In the genomic region with DNA sequence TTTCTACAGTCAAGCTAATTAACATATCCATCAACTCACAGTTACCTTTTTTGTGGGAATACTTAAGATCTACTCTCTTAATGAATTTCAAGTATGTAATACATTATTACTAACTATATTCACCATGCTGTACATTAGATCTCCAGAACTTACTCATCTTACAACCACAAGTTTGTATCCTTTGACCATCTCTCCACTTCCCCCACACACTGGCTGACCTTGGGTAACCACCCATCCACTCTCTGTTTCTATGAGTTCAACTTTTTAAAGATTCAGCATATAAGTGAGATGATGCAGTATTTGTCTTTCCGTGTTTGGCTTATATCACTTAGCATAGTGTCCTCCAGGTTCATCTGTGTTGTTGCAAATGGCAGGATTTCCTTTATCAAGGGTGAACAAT, we compare ENCODE assay signal across 28 cellular contexts. TPM values are rescaled to one million over a fixed set of nuclear protein-coding genes. Genes with fewer than 3 reads are reported as not detected.
A peak's percentile ranks its signal among the peaks of the same experiment; 100 is the strongest.
DNase-seq lines count a peak whose midpoint lies in the region; ATAC-seq lines count a peak whose summit lies in the region.
"Had no signal": no experiment of that assay in that cellular context is flagged by ENCODE, and none has a peak within 500 bp of the region (broad histone marks: within the 10 kb centered on the region; RNA-seq: fewer than 3 reads in every experiment).

No MANE protein-coding gene starts in this region.

- no peak overlapping the region for H3K4me3 Mint-ChIP-seq in activated CD8-positive, alpha-beta memory T cell treated with anti-CD3 and anti-CD28 coated beads, Interleukin-2, amount 10 ng/mL, durations not matched to agents 7 days and 5 days
- no peak overlapping the region for H3K4me3 Mint-ChIP-seq in stimulated activated naive B cell treated with anti-CD40 and anti-IgM and Interleukin-4, amounts not matched to agents 10 μg/mL and 1 μg/mL and 100 μg/mL, for 72 hours
- H3K4me3 Mint-ChIP-seq: activated CD4-positive, alpha-beta T cell treated with anti-CD3 and anti-CD28 coated beads, Interleukin-2, amount 10 ng/mL, durations not matched to agents 7 days and 5 days; brain; naive thymus-derived CD4-positive, alpha-beta T cell; stimulated activated naive CD8-positive, alpha-beta T cell treated with anti-CD3 and anti-CD28 coated beads, Interleukin-15, Interleukin-2, amounts not matched to agents 100 ng/mL and 50 ng/mL, for 24 hours had no signal

- CTCF ChIA-PET in activated CD8-positive, alpha-beta memory T cell treated with anti-CD3 and anti-CD28 coated beads, Interleukin-2, amount 10 ng/mL, durations not matched to agents 7 days and 5 days (lab: Charles Lee): no interaction called here

- H3K4me1 Mint-ChIP-seq in activated CD8-positive, alpha-beta memory T cell treated with anti-CD3 and anti-CD28 coated beads, Interleukin-2, amount 10 ng/mL, durations not matched to agents 7 days and 5 days: peaks cover 9% of the 10 kb centered on the region
- H3K4me1 Mint-ChIP-seq in stimulated activated naive B cell treated with anti-CD40 and anti-IgM and Interleukin-4, amounts not matched to agents 10 μg/mL and 1 μg/mL and 100 μg/mL, for 72 hours: peaks cover 8 to 17% of the 10 kb centered on the region in 2 donors

- peaks cover 23% of the 10 kb centered on the region for H3K36me3 Mint-ChIP-seq in activated CD8-positive, alpha-beta memory T cell treated with anti-CD3 and anti-CD28 coated beads, Interleukin-2, amount 10 ng/mL, durations not matched to agents 7 days and 5 days
- peaks cover 7 to 11% of the 10 kb centered on the region in 2 donors for H3K36me3 Mint-ChIP-seq in stimulated activated naive B cell treated with anti-CD40 and anti-IgM and Interleukin-4, amounts not matched to agents 10 μg/mL and 1 μg/mL and 100 μg/mL, for 72 hours

- peaks cover 8% of the 10 kb centered on the region for H3K9me3 Mint-ChIP-seq in activated CD8-positive, alpha-beta memory T cell treated with anti-CD3 and anti-CD28 coated beads, Interleukin-2, amount 10 ng/mL, durations not matched to agents 7 days and 5 days (ENCODE audit: low read depth)
- peaks cover 0 to 5% of the 10 kb centered on the region in 2 donors for H3K9me3 Mint-ChIP-seq in stimulated activated naive B cell treated with anti-CD40 and anti-IgM and Interleukin-4, amounts not matched to agents 10 μg/mL and 1 μg/mL and 100 μg/mL, for 72 hours

- ATAC-seq in activated CD8-positive, alpha-beta memory T cell treated with anti-CD3 and anti-CD28 coated beads, Interleukin-2, amount 10 ng/mL, durations not matched to agents 7 days and 5 days: no peak
- ATAC-seq in GM21423 (IDR thresholded peaks at IDR 0.05; ENCODE audit: unreplicated experiment) (peak; percentile 64), HG03196 (IDR thresholded peaks at IDR 0.05; ENCODE audit: unreplicated experiment) (peak; percentile 71)
- peak; percentile 48 to 67 for ATAC-seq in stimulated activated naive B cell treated with anti-CD40 and anti-IgM and Interleukin-4, amounts not matched to agents 10 μg/mL and 1 μg/mL and 100 μg/mL, for 72 hours (replicated peaks)
- no peak for ATAC-seq in activated CD4-positive, CD25-positive, alpha-beta regulatory T cell treated with anti-CD3 and anti-CD28 coated beads, Interleukin-2, amount 50 U/mL, for 24 hours
- ATAC-seq: K562; left lobe of liver; naive thymus-derived CD4-positive, alpha-beta T cell had no signal

- DNase-seq in activated CD8-positive, alpha-beta memory T cell treated with anti-CD3 and anti-CD28 coated beads, Interleukin-2, amount 10 ng/mL, durations not matched to agents 7 days and 5 days: peak; percentile 37
- DNase-seq in activated CD8-positive, alpha-beta memory T cell treated with anti-CD3 and anti-CD28 coated beads, Interleukin-2, amount 50 U/mL, for 4 hours: no peak
- no peak for DNase-seq in stimulated activated naive B cell treated with anti-CD40 and anti-IgM and Interleukin-4, amounts not matched to agents 10 μg/mL and 1 μg/mL and 100 μg/mL, for 72 hours
- DNase-seq in germinal center (ENCODE audit: low spot score): no peak
- no peak for DNase-seq in mesenteric fat pad (ENCODE audit: low spot score)
- DNase-seq: 8988T; activated CD4-positive, alpha-beta T cell treated with anti-CD3 and anti-CD28 coated beads, Interleukin-2, amount 10 ng/mL, durations not matched to agents 7 days and 5 days; activated effector memory CD4-positive, alpha-beta T cell treated with anti-CD3 and anti-CD28 coated beads, Interleukin-2, amount 50 U/mL, for 16 hours; DMS79 treated with DMSO at 0.1 percent for 48 hours; effector CD8-positive, alpha-beta T cell; erythroblast; foreskin fibroblast; H7; mesendoderm; naive thymus-derived CD4-positive, alpha-beta T cell; NCI-H146; NCI-H2171; NCI-H524; retina; stimulated activated CD4-positive, alpha-beta T cell treated with anti-CD3 and anti-CD28 coated beads, Interleukin-4, amount 100 ng/mL, for 1 hour; trophoblast cell had no signal

- no peak overlapping the region for H3K27ac Mint-ChIP-seq in activated CD8-positive, alpha-beta memory T cell treated with anti-CD3 and anti-CD28 coated beads, Interleukin-2, amount 10 ng/mL, durations not matched to agents 7 days and 5 days
- H3K27ac Mint-ChIP-seq in stimulated activated naive B cell treated with anti-CD40 and anti-IgM and Interleukin-4, amounts not matched to agents 10 μg/mL and 1 μg/mL and 100 μg/mL, for 72 hours: no peak overlapping the region
- H3K27ac Mint-ChIP-seq: activated CD4-positive, alpha-beta T cell treated with anti-CD3 and anti-CD28 coated beads, Interleukin-2, amount 10 ng/mL, durations not matched to agents 7 days and 5 days; brain; naive thymus-derived CD4-positive, alpha-beta T cell; stimulated activated naive CD8-positive, alpha-beta T cell treated with anti-CD3 and anti-CD28 coated beads, Interleukin-15, Interleukin-2, amounts not matched to agents 100 ng/mL and 50 ng/mL, for 24 hours had no signal

- H3K27me3 Mint-ChIP-seq in activated CD8-positive, alpha-beta memory T cell treated with anti-CD3 and anti-CD28 coated beads, Interleukin-2, amount 10 ng/mL, durations not matched to agents 7 days and 5 days: no peaks in the 10 kb centered on the region
- H3K27me3 Mint-ChIP-seq in stimulated activated naive B cell treated with anti-CD40 and anti-IgM and Interleukin-4, amounts not matched to agents 10 μg/mL and 1 μg/mL and 100 μg/mL, for 72 hours: peaks cover 0 to 3% of the 10 kb centered on the region in 2 donors
- H3K27me3 Mint-ChIP-seq: activated CD4-positive, alpha-beta T cell treated with anti-CD3 and anti-CD28 coated beads, Interleukin-2, amount 10 ng/mL, durations not matched to agents 7 days and 5 days; brain; naive thymus-derived CD4-positive, alpha-beta T cell; stimulated activated naive CD8-positive, alpha-beta T cell treated with anti-CD3 and anti-CD28 coated beads, Interleukin-15, Interleukin-2, amounts not matched to agents 100 ng/mL and 50 ng/mL, for 24 hours had no signal

RNA-seq across cellular contexts. Expression of a gene that starts 30.5 kb away (rescaled TPM):
- total RNA-seq in activated CD8-positive, alpha-beta memory T cell treated with anti-CD3 and anti-CD28 coated beads, Interleukin-2, amount 10 ng/mL, durations not matched to agents 7 days and 5 days: 10 to 100 TPM; 30.3 to 33.4 TPM
- 61.7 TPM for total RNA-seq in mesenteric fat pad

Comparison
In these comparisons a context has a peak if more than half of its experiments do, and no peak if none do; other contexts are left out.
1. ATAC-seq: peak in GM21423 (single experiment), HG03196 (single experiment) and stimulated activated naive B cell treated with anti-CD40 and anti-IgM and Interleukin-4, amounts not matched to agents 10 μg/mL and 1 μg/mL and 100 μg/mL, for 72 hours (2 of 2); none in activated CD8-positive, alpha-beta memory T cell treated with anti-CD3 and anti-CD28 coated beads, Interleukin-2, amount 10 ng/mL, durations not matched to agents 7 days and 5 days (single experiment) and activated CD4-positive, CD25-positive, alpha-beta regulatory T cell treated with anti-CD3 and anti-CD28 coated beads, Interleukin-2, amount 50 U/mL, for 24 hours (0 of 2).